Comparison of ENCODE assay signal across 9 cellular contexts in genomic region chr2:197191948-197192338, GRCh38.
DNase-seq lines count a peak whose midpoint lies in the region; ATAC-seq and TF ChIP-seq lines count a peak whose summit lies in the region.
"Had no signal": no experiment of that assay in that cellular context is flagged by ENCODE, and none has a peak within 500 bp of the region (broad histone marks: within the 10 kb centered on the region; RNA-seq: fewer than 3 reads in every experiment).

No MANE protein-coding gene starts in this region.

- in situ Hi-C loops in brain microvascular endothelial cell (cut with HindIII; ENCODE audit: low pct_ligation_motif_present, low sequenced_read_pairs) = no loop called here

- H3K36me3 ChIP-seq in neutrophil (no peaks in the 10 kb centered on the region), brain microvascular endothelial cell (replicated peaks) (no peaks in the 10 kb centered on the region)

- H3K36me3 Mint-ChIP-seq in activated CD4-positive, alpha-beta T cell treated with anti-CD3 and anti-CD28 coated beads for 36 hours (ENCODE audit: low read depth) = peaks cover 12% of the 10 kb centered on the region
- H3K36me3 Mint-ChIP-seq in T-cell = peaks cover 6% of the 10 kb centered on the region

- H3K4me1 Mint-ChIP-seq in activated CD4-positive, alpha-beta T cell treated with anti-CD3 and anti-CD28 coated beads for 36 hours = peaks cover 81% of the 10 kb centered on the region
- H3K4me1 Mint-ChIP-seq in T-cell = peaks cover 86 to 92% (median 90%) of the 10 kb centered on the region in 3 donors

- H3K27me3 ChIP-seq in neutrophil = no peaks in the 10 kb centered on the region
- H3K27me3 ChIP-seq in brain microvascular endothelial cell (replicated peaks) = no peaks in the 10 kb centered on the region

- no peaks in the 10 kb centered on the region for H3K9me3 ChIP-seq in neutrophil

- no peak overlapping the region for H3K4me3 ChIP-seq in neutrophil (ENCODE audit: low read depth in 1 of 2, low read length in 1 of 2)
- no peak overlapping the region for H3K4me3 ChIP-seq in brain microvascular endothelial cell (ENCODE audit: low read depth, low read length)

- H3K4me1 ChIP-seq in neutrophil (ENCODE audit: control insufficient read depth in 1 of 2, insufficient read depth in 1 of 2, low read depth in 1 of 2, low read length in 1 of 2) = peaks cover 34 to 44% of the 10 kb centered on the region in 2 experiments

- TF ChIP-seq CTCF in neutrophil (IDR thresholded peaks at IDR 0.05) = no peak
- no peak for TF ChIP-seq CTCF in brain microvascular endothelial cell (IDR thresholded peaks at IDR 0.05; ENCODE audit: low read depth, low read length, missing control alignments)

- POLR2A ChIA-PET in activated CD4-positive, alpha-beta T cell treated with anti-CD3 and anti-CD28 coated beads for 36 hours (lab: Charles Lee) = no interaction called here
- POLR2A ChIA-PET in T-cell (lab: Charles Lee) = interaction anchor here (0.5 to 0.9 kb wide), 8 partner anchors 22 to 1013 kb away, joined by 3 to 5 read pairs (median 4); no protein-coding TSS in a partner anchor

- CTCF ChIA-PET in activated CD4-positive, alpha-beta T cell treated with anti-CD3 and anti-CD28 coated beads for 36 hours (lab: Charles Lee) = interaction anchor here (0.7 to 3.9 kb wide), 31 partner anchors 11 to 191 kb away, joined by 3 to 53 read pairs (median 5); partner anchors contain the start of gene ANKRD44
- CTCF ChIA-PET in T-cell (lab: Charles Lee) = interaction anchor here (0.7 to 4.2 kb wide), 25 partner anchors 10 to 186 kb away, joined by 3 to 50 read pairs (median 4); partner anchors contain the start of gene ANKRD44 (in 1 of the 2)

- H3K4me3 Mint-ChIP-seq in activated CD4-positive, alpha-beta T cell treated with anti-CD3 and anti-CD28 coated beads for 36 hours = peak overlapping the region; percentile 33
- peak overlapping the region in 2 of 3 donors; percentile 7 to 51 for H3K4me3 Mint-ChIP-seq in T-cell
- H3K4me3 Mint-ChIP-seq: H9 had no signal

- intact Hi-C loops in activated CD4-positive, alpha-beta T cell treated with anti-CD3 and anti-CD28 coated beads for 36 hours (cut with DNase I, micrococcal nuclease) = loop anchor here (1.0 to 10.0 kb wide), 7 partner anchors 47 to 513 kb away; partner anchors contain the start of genes ANKRD44 (in 1 of the 2), HSPE1 (in 1 of the 2) and MARS2 (in 1 of the 2)

- H3K27me3 Mint-ChIP-seq in activated CD4-positive, alpha-beta T cell treated with anti-CD3 and anti-CD28 coated beads for 36 hours = no peaks in the 10 kb centered on the region
- no peaks in the 10 kb centered on the region for H3K27me3 Mint-ChIP-seq in T-cell

- peak overlapping the region; percentile 59 for H3K27ac Mint-ChIP-seq in activated CD4-positive, alpha-beta T cell treated with anti-CD3 and anti-CD28 coated beads for 36 hours
- H3K27ac Mint-ChIP-seq in T-cell = peak overlapping the region; percentile 78 to 86
- H3K27ac Mint-ChIP-seq: H9 had no signal

- H3K27ac ChIP-seq in neutrophil (peak overlapping the region; percentile 24), brain microvascular endothelial cell (no peak overlapping the region)

- DNase-seq in activated CD4-positive, alpha-beta T cell treated with anti-CD3 and anti-CD28 coated beads for 36 hours = peak; percentile 68
- DNase-seq in activated CD4-positive, alpha-beta T cell treated with anti-CD3 and anti-CD28 coated beads for 1 hour = no peak
- DNase-seq in T-cell = peak in 29 of 34 experiments; percentile 30 to 76 (median 51)
- no peak for DNase-seq in brain microvascular endothelial cell
- DNase-seq in GM19240 (ENCODE audit: insufficient read length, low spot score) = no peak
- DNase-seq: H9 had no signal

- ATAC-seq in activated CD4-positive, alpha-beta T cell treated with anti-CD3 and anti-CD28 coated beads for 36 hours = peak; percentile 87
- ATAC-seq in HG02840 (IDR thresholded peaks at IDR 0.05; ENCODE audit: low FRiP score, unreplicated experiment) (peak; percentile 68), T-cell (replicated peaks in 1 of 4) (peak; percentile 36 to 88 (median 54)), HG02588 (IDR thresholded peaks at IDR 0.05; ENCODE audit: unreplicated experiment) (no peak)

- no peaks in the 10 kb centered on the region for H3K9me3 Mint-ChIP-seq in activated CD4-positive, alpha-beta T cell treated with anti-CD3 and anti-CD28 coated beads for 36 hours (ENCODE audit: low read depth)
- H3K9me3 Mint-ChIP-seq in T-cell = no peaks in the 10 kb centered on the region
- H3K9me3 Mint-ChIP-seq: H9 had no signal

Comparison
In these comparisons a context has a peak if more than half of its experiments do, and no peak if none do; other contexts are left out.
1. DNase-seq: peak in activated CD4-positive, alpha-beta T cell treated with anti-CD3 and anti-CD28 coated beads for 36 hours (single experiment) and T-cell (29 of 34); none in activated CD4-positive, alpha-beta T cell treated with anti-CD3 and anti-CD28 coated beads for 1 hour (single experiment), brain microvascular endothelial cell (single experiment) and GM19240 (single experiment).